In the genomic region with DNA sequence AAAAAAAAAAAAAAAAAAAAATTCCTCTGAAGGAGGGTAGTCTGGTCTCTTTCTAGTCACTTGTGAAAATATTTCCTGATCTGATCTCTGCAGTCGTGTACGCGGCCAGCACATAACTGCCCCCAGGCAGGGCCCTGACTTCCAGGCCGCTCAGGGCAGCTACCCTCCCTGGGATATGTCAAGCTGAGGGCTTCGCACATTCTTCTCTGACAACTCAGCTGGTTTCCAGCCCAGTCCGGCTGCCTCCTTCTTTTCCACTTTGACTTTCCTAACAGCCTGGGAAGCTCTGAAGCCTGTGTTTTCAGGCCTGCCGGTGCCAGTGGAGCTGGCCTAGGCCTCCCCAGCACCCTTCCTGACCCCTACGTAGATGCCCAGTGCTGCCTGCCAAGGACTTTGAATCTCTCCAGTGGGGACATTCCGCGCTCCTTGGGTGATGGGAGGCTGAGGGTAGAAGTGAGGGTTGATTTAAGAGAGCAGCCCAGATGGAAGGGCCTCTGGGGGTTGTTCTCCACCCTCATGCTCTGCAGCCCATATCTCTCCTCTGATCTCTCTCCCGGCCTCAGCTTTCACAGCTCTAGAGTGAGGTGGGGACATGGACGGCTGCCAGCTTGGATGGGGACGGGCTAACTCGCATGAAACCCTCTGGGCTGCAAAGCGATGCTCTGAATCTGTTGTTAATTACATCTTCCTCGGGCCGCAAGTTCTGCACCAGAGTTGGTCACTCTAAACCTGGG, we compare ENCODE assay signal across 2 cellular contexts.
TF ChIP-seq lines count a peak whose summit lies in the region.

No MANE protein-coding gene starts in this region.

TF ChIP-seq in liver, 16 proteins besides CTCF, POLR2A, EP300 and RAD21:
- TF ChIP-seq RXRA (IDR thresholded peaks at IDR 0.05) (peak; percentile 27 to 55), GABPA (IDR thresholded peaks at IDR 0.05 in 1 of 2, conservative IDR thresholded peaks at IDR 0.05 in 1 of 2) (no peak), YY1 (IDR thresholded peaks at IDR 0.05) (no peak), FOXA1 (IDR thresholded peaks at IDR 0.05) (no peak), JUND (IDR thresholded peaks at IDR 0.05) (no peak), SP1 (IDR thresholded peaks at IDR 0.05) (peak; percentile 8), EGR1 (IDR thresholded peaks at IDR 0.05; ENCODE audit: low read depth in 2 of 2) (no peak), TAF1 (conservative IDR thresholded peaks at IDR 0.05) (no peak), FOXA2 (IDR thresholded peaks at IDR 0.05) (no peak), ATF3 (IDR thresholded peaks at IDR 0.05) (no peak), NR2F2 (IDR thresholded peaks at IDR 0.05) (peak; percentile 94), HNF4G (IDR thresholded peaks at IDR 0.05) (no peak), HNF4A (conservative IDR thresholded peaks at IDR 0.05) (no peak)
- TF ChIP-seq, protein P1, sequence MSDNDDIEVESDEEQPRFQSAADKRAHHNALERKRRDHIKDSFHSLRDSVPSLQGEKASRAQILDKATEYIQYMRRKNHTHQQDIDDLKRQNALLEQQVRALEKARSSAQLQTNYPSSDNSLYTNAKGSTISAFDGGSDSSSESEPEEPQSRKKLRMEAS (IDR thresholded peaks at IDR 0.05): no peak
- TF ChIP-seq, protein P2, sequence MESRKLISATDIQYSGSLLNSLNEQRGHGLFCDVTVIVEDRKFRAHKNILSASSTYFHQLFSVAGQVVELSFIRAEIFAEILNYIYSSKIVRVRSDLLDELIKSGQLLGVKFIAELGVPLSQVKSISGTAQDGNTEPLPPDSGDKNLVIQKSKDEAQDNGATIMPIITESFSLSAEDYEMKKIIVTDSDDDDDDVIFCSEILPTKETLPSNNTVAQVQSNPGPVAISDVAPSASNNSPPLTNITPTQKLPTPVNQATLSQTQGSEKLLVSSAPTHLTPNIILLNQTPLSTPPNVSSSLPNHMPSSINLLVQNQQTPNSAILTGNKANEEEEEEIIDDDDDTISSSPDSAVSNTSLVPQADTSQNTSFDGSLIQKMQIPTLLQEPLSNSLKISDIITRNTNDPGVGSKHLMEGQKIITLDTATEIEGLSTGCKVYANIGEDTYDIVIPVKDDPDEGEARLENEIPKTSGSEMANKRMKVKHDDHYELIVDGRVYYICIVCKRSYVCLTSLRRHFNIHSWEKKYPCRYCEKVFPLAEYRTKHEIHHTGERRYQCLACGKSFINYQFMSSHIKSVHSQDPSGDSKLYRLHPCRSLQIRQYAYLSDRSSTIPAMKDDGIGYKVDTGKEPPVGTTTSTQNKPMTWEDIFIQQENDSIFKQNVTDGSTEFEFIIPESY (IDR thresholded peaks at IDR 0.05): no peak
- TF ChIP-seq, protein P3, sequence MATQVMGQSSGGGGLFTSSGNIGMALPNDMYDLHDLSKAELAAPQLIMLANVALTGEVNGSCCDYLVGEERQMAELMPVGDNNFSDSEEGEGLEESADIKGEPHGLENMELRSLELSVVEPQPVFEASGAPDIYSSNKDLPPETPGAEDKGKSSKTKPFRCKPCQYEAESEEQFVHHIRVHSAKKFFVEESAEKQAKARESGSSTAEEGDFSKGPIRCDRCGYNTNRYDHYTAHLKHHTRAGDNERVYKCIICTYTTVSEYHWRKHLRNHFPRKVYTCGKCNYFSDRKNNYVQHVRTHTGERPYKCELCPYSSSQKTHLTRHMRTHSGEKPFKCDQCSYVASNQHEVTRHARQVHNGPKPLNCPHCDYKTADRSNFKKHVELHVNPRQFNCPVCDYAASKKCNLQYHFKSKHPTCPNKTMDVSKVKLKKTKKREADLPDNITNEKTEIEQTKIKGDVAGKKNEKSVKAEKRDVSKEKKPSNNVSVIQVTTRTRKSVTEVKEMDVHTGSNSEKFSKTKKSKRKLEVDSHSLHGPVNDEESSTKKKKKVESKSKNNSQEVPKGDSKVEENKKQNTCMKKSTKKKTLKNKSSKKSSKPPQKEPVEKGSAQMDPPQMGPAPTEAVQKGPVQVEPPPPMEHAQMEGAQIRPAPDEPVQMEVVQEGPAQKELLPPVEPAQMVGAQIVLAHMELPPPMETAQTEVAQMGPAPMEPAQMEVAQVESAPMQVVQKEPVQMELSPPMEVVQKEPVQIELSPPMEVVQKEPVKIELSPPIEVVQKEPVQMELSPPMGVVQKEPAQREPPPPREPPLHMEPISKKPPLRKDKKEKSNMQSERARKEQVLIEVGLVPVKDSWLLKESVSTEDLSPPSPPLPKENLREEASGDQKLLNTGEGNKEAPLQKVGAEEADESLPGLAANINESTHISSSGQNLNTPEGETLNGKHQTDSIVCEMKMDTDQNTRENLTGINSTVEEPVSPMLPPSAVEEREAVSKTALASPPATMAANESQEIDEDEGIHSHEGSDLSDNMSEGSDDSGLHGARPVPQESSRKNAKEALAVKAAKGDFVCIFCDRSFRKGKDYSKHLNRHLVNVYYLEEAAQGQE (IDR thresholded peaks at IDR 0.05): no peak
TF ChIP-seq in liver: peak in this region for 3.

TF ChIP-seq in HepG2, 621 proteins besides CTCF, POLR2A, EP300 and RAD21:
- TF ChIP-seq ZNF501 (CRISPR knock-in tag; IDR thresholded peaks at IDR 0.05) (no peak), ATF1 (CRISPR knock-in tag; IDR thresholded peaks at IDR 0.05) (no peak), MTF1 (CRISPR knock-in tag; IDR thresholded peaks at IDR 0.05) (no peak), ZNF557 (CRISPR knock-in tag; IDR thresholded peaks at IDR 0.05) (no peak), ZBTB40 (IDR thresholded peaks at IDR 0.05) (no peak), ZBTB40 (CRISPR knock-in tag; IDR thresholded peaks at IDR 0.05) (no peak), ZSCAN9 (CRISPR knock-in tag; IDR thresholded peaks at IDR 0.05; ENCODE audit: borderline replicate concordance) (no peak)
- TF ChIP-seq, protein P4, sequence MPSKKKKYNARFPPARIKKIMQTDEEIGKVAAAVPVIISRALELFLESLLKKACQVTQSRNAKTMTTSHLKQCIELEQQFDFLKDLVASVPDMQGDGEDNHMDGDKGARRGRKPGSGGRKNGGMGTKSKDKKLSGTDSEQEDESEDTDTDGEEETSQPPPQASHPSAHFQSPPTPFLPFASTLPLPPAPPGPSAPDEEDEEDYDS (CRISPR knock-in tag; IDR thresholded peaks at IDR 0.05): no peak
- TF ChIP-seq, protein P5, sequence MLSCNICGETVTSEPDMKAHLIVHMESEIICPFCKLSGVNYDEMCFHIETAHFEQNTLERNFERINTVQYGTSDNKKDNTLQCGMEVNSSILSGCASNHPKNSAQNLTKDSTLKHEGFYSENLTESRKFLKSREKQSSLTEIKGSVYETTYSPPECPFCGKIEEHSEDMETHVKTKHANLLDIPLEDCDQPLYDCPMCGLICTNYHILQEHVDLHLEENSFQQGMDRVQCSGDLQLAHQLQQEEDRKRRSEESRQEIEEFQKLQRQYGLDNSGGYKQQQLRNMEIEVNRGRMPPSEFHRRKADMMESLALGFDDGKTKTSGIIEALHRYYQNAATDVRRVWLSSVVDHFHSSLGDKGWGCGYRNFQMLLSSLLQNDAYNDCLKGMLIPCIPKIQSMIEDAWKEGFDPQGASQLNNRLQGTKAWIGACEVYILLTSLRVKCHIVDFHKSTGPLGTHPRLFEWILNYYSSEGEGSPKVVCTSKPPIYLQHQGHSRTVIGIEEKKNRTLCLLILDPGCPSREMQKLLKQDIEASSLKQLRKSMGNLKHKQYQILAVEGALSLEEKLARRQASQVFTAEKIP (CRISPR knock-in tag; IDR thresholded peaks at IDR 0.05; ENCODE audit: borderline replicate concordance): no peak
- TF ChIP-seq, protein P6, sequence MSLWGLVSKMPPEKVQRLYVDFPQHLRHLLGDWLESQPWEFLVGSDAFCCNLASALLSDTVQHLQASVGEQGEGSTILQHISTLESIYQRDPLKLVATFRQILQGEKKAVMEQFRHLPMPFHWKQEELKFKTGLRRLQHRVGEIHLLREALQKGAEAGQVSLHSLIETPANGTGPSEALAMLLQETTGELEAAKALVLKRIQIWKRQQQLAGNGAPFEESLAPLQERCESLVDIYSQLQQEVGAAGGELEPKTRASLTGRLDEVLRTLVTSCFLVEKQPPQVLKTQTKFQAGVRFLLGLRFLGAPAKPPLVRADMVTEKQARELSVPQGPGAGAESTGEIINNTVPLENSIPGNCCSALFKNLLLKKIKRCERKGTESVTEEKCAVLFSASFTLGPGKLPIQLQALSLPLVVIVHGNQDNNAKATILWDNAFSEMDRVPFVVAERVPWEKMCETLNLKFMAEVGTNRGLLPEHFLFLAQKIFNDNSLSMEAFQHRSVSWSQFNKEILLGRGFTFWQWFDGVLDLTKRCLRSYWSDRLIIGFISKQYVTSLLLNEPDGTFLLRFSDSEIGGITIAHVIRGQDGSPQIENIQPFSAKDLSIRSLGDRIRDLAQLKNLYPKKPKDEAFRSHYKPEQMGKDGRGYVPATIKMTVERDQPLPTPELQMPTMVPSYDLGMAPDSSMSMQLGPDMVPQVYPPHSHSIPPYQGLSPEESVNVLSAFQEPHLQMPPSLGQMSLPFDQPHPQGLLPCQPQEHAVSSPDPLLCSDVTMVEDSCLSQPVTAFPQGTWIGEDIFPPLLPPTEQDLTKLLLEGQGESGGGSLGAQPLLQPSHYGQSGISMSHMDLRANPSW (CRISPR knock-in tag; IDR thresholded peaks at IDR 0.05; ENCODE audit: borderline replicate concordance): no peak
